In the genomic region with DNA sequence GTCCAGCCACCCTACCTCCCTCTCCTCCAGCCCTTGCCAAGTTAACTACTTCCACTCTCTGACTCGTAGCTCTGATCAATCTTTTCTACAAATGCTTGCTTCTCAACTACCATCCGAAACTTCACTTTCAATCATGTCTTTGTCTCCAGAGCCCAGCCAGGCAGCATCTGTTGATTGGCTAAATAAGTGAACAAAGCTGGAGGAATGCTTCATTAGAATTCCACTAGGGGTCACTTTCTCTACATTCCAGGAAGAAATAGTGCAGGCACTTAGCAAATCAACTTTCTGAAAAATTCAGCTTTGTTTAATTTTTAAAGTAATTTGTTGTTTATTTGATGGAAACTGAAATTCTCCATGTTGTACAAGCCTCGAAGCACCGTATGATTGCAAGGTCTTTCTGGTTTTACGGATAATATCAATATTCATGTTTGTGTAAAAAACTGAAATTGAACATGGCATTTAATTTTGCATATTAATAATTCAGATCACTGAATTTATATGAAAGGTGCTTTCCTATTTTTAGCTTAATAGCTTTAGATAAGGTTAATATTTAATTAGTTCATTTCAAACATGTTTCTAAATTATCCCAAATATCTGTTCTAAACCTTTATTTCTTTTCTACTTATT, we compare ENCODE assay signal across 8 cellular contexts.
DNase-seq lines count a peak whose midpoint lies in the region; ATAC-seq, FAIRE-seq and TF ChIP-seq lines count a peak whose summit lies in the region.

No MANE protein-coding gene starts in this region.

- ATAC-seq in GM19452 (IDR thresholded peaks at IDR 0.05; ENCODE audit: unreplicated experiment): no peak

- DNase-seq in ELF-1 (ENCODE audit: low read depth, low spot score): peak; percentile 41
- peak; percentile 7 for DNase-seq in H54 (ENCODE audit: insufficient read length, low spot score)
- peak; percentile 43 for DNase-seq in NCI-H2107 treated with DMSO at 0.1 percent for 48 hours (lab: John Stamatoyannopoulos, UW; ENCODE audit: unreplicated experiment)
- peak; percentile 8 to 11 for DNase-seq in activated CD4-positive, alpha-beta T cell treated with anti-CD3 and anti-CD28 coated beads, Interleukin-2, amount 50 U/mL, for 4 hours
- DNase-seq in globus pallidus (ENCODE audit: low spot score): peak; percentile 70
- peak; percentile 48 for DNase-seq in putamen (ENCODE audit: low spot score)
- no peak for DNase-seq in activated T-cell treated with anti-CD3 and anti-CD28 coated beads, Interleukin-2, amount 50 U/mL, for 1 hour

- FAIRE-seq in H54 (lab: Jason Lieb, UNC): peak; percentile 41

- no peak for TF ChIP-seq POLR2A in H54 (IDR thresholded peaks at IDR 0.05; ENCODE audit: low read depth, low read length)
